ENCODE assay signal across 24 cellular contexts in genomic region chr18:13984080-13984479, GRCh38.
"Had no signal": no experiment of that assay in that cellular context is flagged by ENCODE, and none has a peak within 500 bp of the region (broad histone marks: within the 10 kb centered on the region; RNA-seq: fewer than 3 reads in every experiment).

No MANE protein-coding gene starts in this region.

- H3K27me3 ChIP-seq: hepatocyte, neural progenitor cell, ovary, stomach, transverse colon had no signal

- H3K36me3 ChIP-seq: left ventricle myocardium inferior, lower lobe of right lung, neural progenitor cell, ovary, stomach, thoracic aorta, transverse colon had no signal

- H3K9me3 ChIP-seq: left ventricle myocardium inferior, lower lobe of right lung, ovary, stomach, thoracic aorta, transverse colon had no signal

- H3K4me1 ChIP-seq: left ventricle myocardium inferior, lower lobe of right lung, neural progenitor cell, stomach, transverse colon had no signal

- DNase-seq: effector CD4-positive, alpha-beta T cell; endodermal cell; erythroblast; foreskin melanocyte; head of caudate nucleus; kidney; left cardiac atrium; left ventricle myocardium inferior; lower lobe of right lung; mesenchymal stem cell; midbrain; nucleus accumbens; ovary; right cardiac atrium; small intestine; stimulated activated CD4-positive, alpha-beta T cell treated with anti-CD3 and anti-CD28 coated beads, Interleukin-12 subunit alpha, Interleukin-12 subunit beta, amount 100 ng/mL, for 4 hours; stimulated activated naive CD4-positive, alpha-beta T cell; stomach; substantia nigra; transverse colon had no signal

- H3K27ac ChIP-seq: hepatocyte, left ventricle myocardium inferior, lower lobe of right lung, neural progenitor cell, ovary, stomach, thoracic aorta, transverse colon had no signal

- ATAC-seq: left cardiac atrium; lower lobe of right lung; natural killer cell treated with Interleukin-12 subunit alpha and Interleukin-12 subunit beta and Interleukin-15 and Interleukin-18, amount 100 ng/mL, for 72 hours; right cardiac atrium had no signal

- H3K4me3 ChIP-seq: hepatocyte, left ventricle myocardium inferior, lower lobe of right lung, neural progenitor cell, ovary, stomach, thoracic aorta, transverse colon had no signal
